Comparison of ENCODE assay signal across 8 cellular contexts in the genomic region with DNA sequence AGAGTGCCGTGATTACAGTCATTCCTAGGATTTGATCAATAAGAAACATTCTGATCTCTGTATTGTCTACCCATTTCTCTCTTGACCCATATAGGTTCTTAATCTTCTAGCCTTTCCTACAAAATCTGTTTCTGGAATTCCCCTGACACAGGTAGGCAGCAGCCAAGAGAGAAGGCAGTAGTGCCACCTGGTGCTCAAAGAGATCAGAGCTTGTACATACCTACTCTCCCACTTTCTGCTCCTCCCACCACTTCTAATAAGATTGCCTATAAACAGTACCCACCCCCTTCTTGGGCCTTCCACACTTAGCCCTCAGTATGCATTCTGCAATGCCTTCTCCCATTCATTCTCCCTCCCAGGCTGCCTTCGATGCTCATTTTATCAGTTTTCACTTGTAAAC.
DNase-seq lines count a peak whose midpoint lies in the region; ATAC-seq and TF ChIP-seq lines count a peak whose summit lies in the region.

No MANE protein-coding gene starts in this region.

- H3K4me3 ChIP-seq in choroid plexus epithelial cell (ENCODE audit: low read depth, low read length) = no peak overlapping the region

- no peaks in the 10 kb centered on the region for H3K36me3 Mint-ChIP-seq in progenitor cell of endocrine pancreas (ENCODE audit: insufficient read depth)

- no peak overlapping the region for H3K27ac Mint-ChIP-seq in progenitor cell of endocrine pancreas

- ATAC-seq in HG02678 (IDR thresholded peaks at IDR 0.05; ENCODE audit: unreplicated experiment) (peak; percentile 66), Right ventricle myocardium superior (ENCODE audit: poor library complexity) (no peak)

- no peaks in the 10 kb centered on the region for H3K9me3 Mint-ChIP-seq in progenitor cell of endocrine pancreas (ENCODE audit: low read depth)

- H3K4me1 Mint-ChIP-seq in progenitor cell of endocrine pancreas (ENCODE audit: low read depth) = no peaks in the 10 kb centered on the region

- H3K4me3 Mint-ChIP-seq in progenitor cell of endocrine pancreas (ENCODE audit: low read depth) = no peak overlapping the region

- intact Hi-C loops in Right ventricle myocardium superior (cut with DNase I) = no loop called here

- DNase-seq in NCI-H2081 (lab: John Stamatoyannopoulos, UW) (peak; percentile 61 to 71), NCI-H2081 treated with DMSO at 0.1 percent for 48 hours (lab: John Stamatoyannopoulos, UW) (no peak), NCI-H460 (ENCODE audit: extremely low read depth, low read depth) (peak; percentile 1), choroid plexus epithelial cell (ENCODE audit: low read depth) (peak; percentile 69), progenitor cell of endocrine pancreas (ENCODE audit: low spot score, unreplicated experiment) (peak; percentile 12), Right ventricle myocardium superior (no peak), C1 segment of cervical spinal cord (lab: John Stamatoyannopoulos, UW) (no peak)

- peaks cover 5% of the 10 kb centered on the region for H3K27me3 Mint-ChIP-seq in progenitor cell of endocrine pancreas

- peak; percentile 64 for TF ChIP-seq CTCF in choroid plexus epithelial cell (conservative IDR thresholded peaks at IDR 0.05; ENCODE audit: low read depth, low read length)
- peak; percentile 66 for TF ChIP-seq CTCF in progenitor cell of endocrine pancreas (IDR thresholded peaks at IDR 0.05; ENCODE audit: unreplicated experiment)

Comparison
In these comparisons a context has a peak if more than half of its experiments do, and no peak if none do; other contexts are left out.
1. DNase-seq: peak in NCI-H2081 (2 of 2), NCI-H460 (single experiment), choroid plexus epithelial cell (single experiment) and progenitor cell of endocrine pancreas (single experiment); none in NCI-H2081 treated with DMSO at 0.1 percent for 48 hours (single experiment), Right ventricle myocardium superior (single experiment) and C1 segment of cervical spinal cord (0 of 14).